Comparison of ENCODE assay signal across 8 cellular contexts in genomic region chr14:23556700-23557440, GRCh38. TPM values are rescaled to one million over a fixed set of nuclear protein-coding genes. Genes with fewer than 3 reads are reported as not detected.
DNase-seq lines count a peak whose midpoint lies in the region; ATAC-seq, FAIRE-seq and TF ChIP-seq lines count a peak whose summit lies in the region.

No MANE protein-coding gene starts in this region.

- H3K9me3 ChIP-seq in BLaER1 = no peaks in the 10 kb centered on the region
- no peaks in the 10 kb centered on the region for H3K9me3 ChIP-seq in Karpas-422 (ENCODE audit: low read length)
- H3K9me3 ChIP-seq in muscle layer of colon (ENCODE audit: low read length) = no peaks in the 10 kb centered on the region

- peaks cover 37% of the 10 kb centered on the region for H3K4me1 ChIP-seq in BLaER1
- peaks cover 36% of the 10 kb centered on the region for H3K4me1 ChIP-seq in Karpas-422 (ENCODE audit: low read length)
- H3K4me1 ChIP-seq in muscle layer of colon (ENCODE audit: insufficient read depth, low read length) = peaks cover 17% of the 10 kb centered on the region

- H3K4me2 ChIP-seq in BLaER1 (peak overlapping the region; percentile 94), Karpas-422 (ENCODE audit: low read depth, low read length, poor library complexity, severe bottlenecking) (peak overlapping the region; percentile 96)

- H4K20me1 ChIP-seq in BLaER1 (peaks cover 32% of the 10 kb centered on the region), Karpas-422 (ENCODE audit: insufficient read depth, low read depth, low read length) (peaks cover 6% of the 10 kb centered on the region)

- H3K36me3 ChIP-seq in BLaER1 = peaks cover 40% of the 10 kb centered on the region
- H3K36me3 ChIP-seq in Karpas-422 (ENCODE audit: insufficient read depth, low read length) = peaks cover 35% of the 10 kb centered on the region
- H3K36me3 ChIP-seq in bronchial epithelial cell (ENCODE audit: control insufficient read depth, insufficient read depth, low read length) = peaks cover 20% of the 10 kb centered on the region
- peaks cover 19% of the 10 kb centered on the region for H3K36me3 ChIP-seq in muscle layer of colon (ENCODE audit: insufficient read depth, low read length)

- H3K9ac ChIP-seq in BLaER1 (peak overlapping the region; percentile 89), Karpas-422 (ENCODE audit: low read length) (peak overlapping the region; percentile 93), muscle layer of colon (ENCODE audit: low read length) (peak overlapping the region; percentile 83)

- FAIRE-seq in bronchial epithelial cell (lab: Jason Lieb, UNC) = no peak

- TF ChIP-seq CTCF in bronchial epithelial cell (IDR thresholded peaks at IDR 0.05; ENCODE audit: insufficient read depth, low read length, severe bottlenecking) = no peak

- no peaks in the 10 kb centered on the region for H3K9me2 ChIP-seq in Karpas-422 (replicated peaks; ENCODE audit: insufficient read depth, low read length)

- H3K4me3 ChIP-seq in BLaER1 (peak overlapping the region; percentile 80), Karpas-422 (ENCODE audit: low read length) (peak overlapping the region; percentile 86), bronchial epithelial cell (ENCODE audit: low read depth, low read length) (peak overlapping the region; percentile 84), muscle layer of colon (ENCODE audit: low read depth in 1 of 2, low read length in 2 of 2) (peak overlapping the region; percentile 90 to 98)

- peak overlapping the region; percentile 91; the same call in 1 of the 2 replicates for H2AFZ ChIP-seq in Karpas-422 (ENCODE audit: low read length)

- H3K79me2 ChIP-seq in Karpas-422 (ENCODE audit: low read length) = peaks cover 40% of the 10 kb centered on the region

- no peaks in the 10 kb centered on the region for H3K27me3 ChIP-seq in BLaER1
- H3K27me3 ChIP-seq in Karpas-422 (ENCODE audit: low read length) = no peaks in the 10 kb centered on the region
- H3K27me3 ChIP-seq in bronchial epithelial cell (ENCODE audit: control insufficient read depth, insufficient read depth, low read length) = no peaks in the 10 kb centered on the region
- H3K27me3 ChIP-seq in muscle layer of colon (ENCODE audit: control insufficient read depth in 1 of 2, insufficient read depth in 2 of 2, low read length in 2 of 2) = no peaks in the 10 kb centered on the region

- DNase-seq in Karpas-422 (peak; percentile 85), bronchial epithelial cell (ENCODE audit: low read depth) (no peak), CD1c-positive myeloid dendritic cell (ENCODE audit: extremely low spot score) (no peak)

- ATAC-seq in GM19035 (IDR thresholded peaks at IDR 0.05; ENCODE audit: unreplicated experiment) (no peak), GM18511 (IDR thresholded peaks at IDR 0.05; ENCODE audit: unreplicated experiment) (no peak), HG02938 (IDR thresholded peaks at IDR 0.05; ENCODE audit: unreplicated experiment) (no peak)

- peak overlapping the region; percentile 91 for H3K27ac ChIP-seq in BLaER1
- H3K27ac ChIP-seq in Karpas-422 (ENCODE audit: low read length) = peak overlapping the region; percentile 73
- H3K27ac ChIP-seq in muscle layer of colon (ENCODE audit: low read depth, low read length) = peak overlapping the region; percentile 100

RNA-seq across cellular contexts. Expression of gene THTPA, which starts 0.8 kb away (rescaled TPM):
- total RNA-seq in Karpas-422 (2014; rRNA removed; shearing (Covaris generic); ENCODE audit: low replicate concordance) = 16.2 and 57.5 TPM in 2 replicates
- total RNA-seq in bronchial epithelial cell = 3.6 and 4.5 TPM in 2 replicates

RNA-seq across cellular contexts. Expression of gene ZFHX2, which starts 5.3 kb away (rescaled TPM):
- 0.07 and 0.32 TPM in 2 replicates for total RNA-seq in Karpas-422 (2014; rRNA removed; shearing (Covaris generic); ENCODE audit: low replicate concordance)
- 0.13 and 0.26 TPM in 2 replicates for total RNA-seq in bronchial epithelial cell

RNA-seq across cellular contexts. Expression of gene AP1G2, which starts 10.7 kb away (rescaled TPM):
- 207 and 248 TPM in 2 replicates for total RNA-seq in Karpas-422 (2014; rRNA removed; shearing (Covaris generic); ENCODE audit: low replicate concordance)
- 40.5 and 44.4 TPM in 2 replicates for total RNA-seq in bronchial epithelial cell

RNA-seq across cellular contexts. Expression of gene JPH4, which starts 21.7 kb away (rescaled TPM):
- total RNA-seq in Karpas-422 (2014; rRNA removed; shearing (Covaris generic); ENCODE audit: low replicate concordance) = 0.29 TPM in 1 of 2 replicates, not detected in the other
- total RNA-seq in bronchial epithelial cell = not detected in 2 replicates
